Comparison of ENCODE assay signal across 18 cellular contexts in genomic region chr2:1722692-1723091, GRCh38. TPM values are rescaled to one million over a fixed set of nuclear protein-coding genes. Genes with fewer than 3 reads are reported as not detected.
DNase-seq lines count a peak whose midpoint lies in the region; ATAC-seq and TF ChIP-seq lines count a peak whose summit lies in the region.
"Had no signal": no experiment of that assay in that cellular context is flagged by ENCODE, and none has a peak within 500 bp of the region (broad histone marks: within the 10 kb centered on the region; RNA-seq: fewer than 3 reads in every experiment).

No MANE protein-coding gene starts in this region.

- peak overlapping the region; percentile 10 for H3K18ac ChIP-seq in trophoblast cell (ENCODE audit: low read length)

- peaks cover 0 to 2% of the 10 kb centered on the region in 2 donors for H3K27me3 Mint-ChIP-seq in CD4-positive, alpha-beta memory T cell
- H3K27me3 Mint-ChIP-seq: activated B cell treated with CpG ODN at 0.5 μM for 24 hours; activated naive CD4-positive, alpha-beta T cell treated with anti-CD3 and anti-CD28 coated beads, Interleukin-2, amount 10 ng/mL, durations not matched to agents 7 days and 5 days had no signal

- H2BK5ac ChIP-seq in trophoblast cell (ENCODE audit: low read depth, low read length, poor library complexity) = no peak overlapping the region

- H3K4me1 Mint-ChIP-seq in CD4-positive, alpha-beta memory T cell = peaks cover 0 to 3% (median 0%) of the 10 kb centered on the region in 4 donors
- H3K4me1 Mint-ChIP-seq: activated B cell treated with CpG ODN at 0.5 μM for 24 hours; activated naive CD4-positive, alpha-beta T cell treated with anti-CD3 and anti-CD28 coated beads, Interleukin-2, amount 10 ng/mL, durations not matched to agents 7 days and 5 days; stimulated activated effector memory CD8-positive, alpha-beta T cell treated with anti-CD3 and anti-CD28 coated beads, Interleukin-12 subunit alpha, Interleukin-12 subunit beta, amount 100 ng/mL, for 72 hours had no signal

- H3K79me2 ChIP-seq in ACC112 (ENCODE audit: control insufficient read depth, insufficient read depth, low read length, unreplicated experiment) (peaks cover 58% of the 10 kb centered on the region), PC-3 (ENCODE audit: low read length) (peaks cover 87% of the 10 kb centered on the region), trophoblast cell (ENCODE audit: control insufficient read depth, insufficient read depth, low read length, poor library complexity) (no peaks in the 10 kb centered on the region)

- H2AFZ ChIP-seq in ACC112 (ENCODE audit: low read length, unreplicated experiment) (no peak overlapping the region), PC-3 (ENCODE audit: low read length) (no peak overlapping the region), trophoblast cell (ENCODE audit: insufficient read depth, low read length, poor library complexity) (no peak overlapping the region)

- H3K36me3 ChIP-seq in ACC112 (ENCODE audit: insufficient read depth, low read length) (peaks cover 5% of the 10 kb centered on the region), PC-3 (ENCODE audit: low read depth, low read length) (peaks cover 3% of the 10 kb centered on the region; the same call in 1 of the 2 replicates), trophoblast cell (ENCODE audit: control insufficient read depth in 1 of 2, insufficient read depth in 2 of 2, low read length in 2 of 2) (no peaks in the 10 kb centered on the region)
- H3K36me3 ChIP-seq in CD4-positive, alpha-beta memory T cell (ENCODE audit: insufficient read depth, low read length) = no peaks in the 10 kb centered on the region

- no peak for TF ChIP-seq CTCF in PC-3 (conservative IDR thresholded peaks at IDR 0.05; ENCODE audit: low read depth, low read length)

- intact Hi-C loops in PC-3 (cut with micrococcal nuclease) = no loop called here
- intact Hi-C loops in CD4-positive, alpha-beta memory T cell (cut with micrococcal nuclease) = no loop called here

- no peaks in the 10 kb centered on the region for H3K9me3 ChIP-seq in PC-3 (ENCODE audit: low read length)
- peaks cover 1% of the 10 kb centered on the region for H3K9me3 ChIP-seq in trophoblast cell (ENCODE audit: insufficient read depth, low read depth, low read length)
- no peaks in the 10 kb centered on the region for H3K9me3 ChIP-seq in CD4-positive, alpha-beta memory T cell (ENCODE audit: control insufficient read depth in 1 of 2, low read length in 2 of 2)
- H3K9me3 ChIP-seq: MG63, SJCRH30 had no signal

- H2BK120ac ChIP-seq in trophoblast cell (ENCODE audit: insufficient read depth, low read length, poor library complexity) = no peak overlapping the region

- peak overlapping the region; percentile 78; the same call in 1 of the 2 replicates for H3K4me2 ChIP-seq in PC-3 (ENCODE audit: low read length)
- no peak overlapping the region for H3K4me2 ChIP-seq in trophoblast cell (ENCODE audit: low read length)

- no peaks in the 10 kb centered on the region for H4K20me1 ChIP-seq in PC-3 (ENCODE audit: low read length)

- no peak overlapping the region for H3K4me3 Mint-ChIP-seq in CD4-positive, alpha-beta memory T cell
- H3K4me3 Mint-ChIP-seq: activated B cell treated with CpG ODN at 0.5 μM for 24 hours; activated naive CD4-positive, alpha-beta T cell treated with anti-CD3 and anti-CD28 coated beads, Interleukin-2, amount 10 ng/mL, durations not matched to agents 7 days and 5 days; activated T-cell treated with anti-CD3 and anti-CD28 coated beads, Interleukin-2, amount 50 U/mL, for 4 hours; CD8-positive, alpha-beta T cell; stimulated activated effector memory CD8-positive, alpha-beta T cell treated with anti-CD3 and anti-CD28 coated beads, Interleukin-12 subunit alpha, Interleukin-12 subunit beta, amount 100 ng/mL, for 72 hours had no signal

- no peaks in the 10 kb centered on the region for H3K79me1 ChIP-seq in trophoblast cell (ENCODE audit: low read length)

- H3K27me3 ChIP-seq in ACC112 (ENCODE audit: insufficient read depth, low read length) (no peaks in the 10 kb centered on the region), PC-3 (ENCODE audit: low read length) (no peaks in the 10 kb centered on the region), trophoblast cell (ENCODE audit: insufficient read depth, low read length) (no peaks in the 10 kb centered on the region)
- H3K27me3 ChIP-seq in CD4-positive, alpha-beta memory T cell (ENCODE audit: insufficient read depth, low read length) = no peaks in the 10 kb centered on the region
- H3K27me3 ChIP-seq: MG63, SJCRH30 had no signal

- no peak overlapping the region for H4K12ac ChIP-seq in trophoblast cell (ENCODE audit: low read depth, low read length)

- H3K4me3 ChIP-seq in ACC112 (ENCODE audit: low read depth, low read length) (peak overlapping the region; percentile 70), PC-3 (ENCODE audit: low read length) (no peak overlapping the region), trophoblast cell (ENCODE audit: low read depth, low read length) (no peak overlapping the region)
- H3K4me3 ChIP-seq in CD4-positive, alpha-beta memory T cell (ENCODE audit: low read length in 2 of 2) = no peak overlapping the region
- H3K4me3 ChIP-seq: SJCRH30 had no signal

- BruUV-seq in PC-3 (replicated peaks; lab: Mats Ljungman, UMichigan) = no TSS peak

- no peak for DNase-seq in PC-3
- no peak for DNase-seq in epithelial cell of prostate (ENCODE audit: low read depth, low spot score)
- DNase-seq in trophoblast cell = no peak
- DNase-seq in NCI-H187 treated with DMSO at 0.1 percent for 48 hours (lab: John Stamatoyannopoulos, UW) = no peak
- no peak for DNase-seq in CD4-positive, alpha-beta memory T cell
- DNase-seq in NCI-H1694 (lab: John Stamatoyannopoulos, UW) = no peak
- DNase-seq: activated B cell treated with CpG ODN at 0.5 μM for 24 hours; activated naive CD4-positive, alpha-beta T cell treated with anti-CD3 and anti-CD28 coated beads, Interleukin-2, amount 10 ng/mL, durations not matched to agents 7 days and 5 days; activated T-cell treated with anti-CD3 and anti-CD28 coated beads, Interleukin-2, amount 50 U/mL, for 4 hours; CD8-positive, alpha-beta T cell; cerebellar nuclear complex; GF-D8; NCI-H146; SJCRH30 had no signal

- no peak overlapping the region for H3K27ac Mint-ChIP-seq in CD4-positive, alpha-beta memory T cell
- H3K27ac Mint-ChIP-seq: activated B cell treated with CpG ODN at 0.5 μM for 24 hours; activated naive CD4-positive, alpha-beta T cell treated with anti-CD3 and anti-CD28 coated beads, Interleukin-2, amount 10 ng/mL, durations not matched to agents 7 days and 5 days; CD8-positive, alpha-beta T cell; stimulated activated effector memory CD8-positive, alpha-beta T cell treated with anti-CD3 and anti-CD28 coated beads, Interleukin-12 subunit alpha, Interleukin-12 subunit beta, amount 100 ng/mL, for 72 hours had no signal

- no peak overlapping the region for H4K8ac ChIP-seq in trophoblast cell (ENCODE audit: low read depth, low read length)

- CTCF ChIA-PET in PC-3 (lab: Charles Lee) = no interaction called here
- CTCF ChIA-PET in CD4-positive, alpha-beta memory T cell (lab: Charles Lee; ENCODE audit: partially characterized antibody) = no interaction called here

- no peak overlapping the region for H3K23ac ChIP-seq in trophoblast cell (ENCODE audit: low read length)

- H3K9me3 Mint-ChIP-seq in CD4-positive, alpha-beta memory T cell = peaks cover 0 to 9% (median 0%) of the 10 kb centered on the region in 8 donors
- H3K9me3 Mint-ChIP-seq: activated B cell treated with CpG ODN at 0.5 μM for 24 hours; activated T-cell treated with anti-CD3 and anti-CD28 coated beads, Interleukin-2, amount 50 U/mL, for 4 hours; CD8-positive, alpha-beta T cell had no signal

- peaks cover 4% of the 10 kb centered on the region for H3F3A ChIP-seq in PC-3 (ENCODE audit: low read length, unreplicated experiment)

- H4K91ac ChIP-seq in trophoblast cell (ENCODE audit: low read depth, low read length) = no peak overlapping the region

- no peak overlapping the region for H3K14ac ChIP-seq in trophoblast cell (ENCODE audit: low read length)

- H3K4ac ChIP-seq in trophoblast cell (ENCODE audit: low read depth, low read length) = no peak overlapping the region

- no CpG with 5 or more reads among the region's 3 CpGs for WGBS in trophoblast cell (ENCODE audit: extremely low coverage, insufficient coverage, insufficient read length)

- H3K4me1 ChIP-seq in ACC112 (ENCODE audit: control insufficient read depth, insufficient read depth, low read length, unreplicated experiment) (peaks cover 49% of the 10 kb centered on the region), PC-3 (ENCODE audit: insufficient read depth, low read length) (peaks cover 61% of the 10 kb centered on the region), trophoblast cell (ENCODE audit: control insufficient read depth in 1 of 2, insufficient read depth in 2 of 2, low read length in 2 of 2) (peaks cover 0 to 6% of the 10 kb centered on the region in 2 experiments)
- no peaks in the 10 kb centered on the region for H3K4me1 ChIP-seq in CD4-positive, alpha-beta memory T cell (ENCODE audit: insufficient read depth, low read length)

- H3K9ac ChIP-seq in PC-3 (ENCODE audit: low read length) (peak overlapping the region; percentile 92), trophoblast cell (ENCODE audit: low read length) (no peak overlapping the region)

- H3K36me3 Mint-ChIP-seq in CD4-positive, alpha-beta memory T cell = no peaks in the 10 kb centered on the region
- H3K36me3 Mint-ChIP-seq: activated naive CD4-positive, alpha-beta T cell treated with anti-CD3 and anti-CD28 coated beads, Interleukin-2, amount 10 ng/mL, durations not matched to agents 7 days and 5 days; CD8-positive, alpha-beta T cell; stimulated activated effector memory CD8-positive, alpha-beta T cell treated with anti-CD3 and anti-CD28 coated beads, Interleukin-12 subunit alpha, Interleukin-12 subunit beta, amount 100 ng/mL, for 72 hours had no signal

- POLR2A ChIA-PET in PC-3 (lab: Charles Lee; ENCODE audit: unreplicated experiment) = interaction anchor here (0.6 to 1.0 kb wide), 3 partner anchors 7 to 37 kb away, joined by 3 to 17 read pairs (median 3); no protein-coding TSS in a partner anchor
- POLR2A ChIA-PET in CD4-positive, alpha-beta memory T cell (lab: Charles Lee; ENCODE audit: partially characterized antibody) = no interaction called here

- peak overlapping the region; percentile 100 for H3K27ac ChIP-seq in ACC112 (ENCODE audit: low read depth, low read length)
- peak overlapping the region; percentile 99 for H3K27ac ChIP-seq in PC-3 (ENCODE audit: low read length)
- H3K27ac ChIP-seq in epithelial cell of prostate = peak overlapping the region; percentile 94
- no peak overlapping the region for H3K27ac ChIP-seq in trophoblast cell (ENCODE audit: low read depth, low read length)
- H3K27ac ChIP-seq in CD4-positive, alpha-beta memory T cell (ENCODE audit: low read depth, low read length) = no peak overlapping the region

- no peak overlapping the region for H2AK5ac ChIP-seq in trophoblast cell (ENCODE audit: low read length)

- no peak overlapping the region for H2BK12ac ChIP-seq in trophoblast cell (ENCODE audit: low read length)

- no peaks in the 10 kb centered on the region for H3K9me2 ChIP-seq in PC-3 (replicated peaks; ENCODE audit: low read length)

- ATAC-seq in PC-3 (no peak), HG03520 (IDR thresholded peaks at IDR 0.05; ENCODE audit: unreplicated experiment) (no peak)
- ATAC-seq: activated T-cell treated with anti-CD3 and anti-CD28 coated beads, Interleukin-2, amount 50 U/mL, for 4 hours; CD8-positive, alpha-beta T cell; stimulated activated effector memory CD8-positive, alpha-beta T cell treated with anti-CD3 and anti-CD28 coated beads, Interleukin-12 subunit alpha, Interleukin-12 subunit beta, amount 100 ng/mL, for 72 hours had no signal

RNA-seq across cellular contexts. Expression of gene PXDN, which starts 21.6 kb away (rescaled TPM):
- total RNA-seq in PC-3 (2014; rRNA removed) = 125 and 155 TPM in 2 replicates
- polyA plus RNA-seq in trophoblast cell (2013) = 194 and 203 TPM in 2 replicates
- total RNA-seq in CD4-positive, alpha-beta memory T cell = not detected
- under 1 TPM in 1 of 2 donors, not detected in 1; 0.79 TPM for polyA plus RNA-seq in CD4-positive, alpha-beta memory T cell

Comparison
In these comparisons a context has a peak if more than half of its experiments do, and no peak if none do; other contexts are left out.
1. H3K27ac ChIP-seq: peak in ACC112 (single experiment), PC-3 (single experiment) and epithelial cell of prostate (single experiment); none in trophoblast cell (single experiment) and CD4-positive, alpha-beta memory T cell (single experiment).
2. RNA of gene PXDN, which starts 21.6 kb away (total RNA-seq): 125 to 155 TPM in PC-3; not detected in CD4-positive, alpha-beta memory T cell; every median in the first group is over 100 times any median in the second.